In the genomic region with DNA sequence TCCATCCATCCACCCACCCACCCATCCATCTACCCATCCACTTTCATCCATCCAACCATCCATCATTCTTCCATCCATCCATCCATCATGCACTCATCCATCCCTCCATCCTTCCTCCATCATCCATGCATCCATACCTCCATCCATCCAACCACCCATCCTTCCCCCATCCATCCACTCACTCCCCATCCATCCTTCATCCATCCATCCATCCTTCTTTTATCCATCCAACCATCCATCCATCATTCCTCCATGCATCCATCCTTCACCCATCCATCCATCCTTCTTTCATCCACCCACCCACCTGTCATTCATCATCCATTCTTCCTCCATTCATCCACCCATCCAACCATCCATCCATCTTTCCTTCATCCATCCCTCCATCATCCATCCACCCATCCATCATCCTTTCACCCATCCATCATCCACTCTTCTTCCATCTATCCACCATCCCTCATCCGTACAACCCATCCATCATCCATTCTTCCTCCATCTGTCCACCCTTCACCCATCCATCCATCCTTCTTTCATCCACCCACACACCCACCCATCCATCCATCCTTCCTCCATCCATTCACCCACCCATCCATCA, we compare ENCODE assay signal across 24 cellular contexts.
DNase-seq lines count a peak whose midpoint lies in the region; ATAC-seq, FAIRE-seq and TF ChIP-seq lines count a peak whose summit lies in the region.
"Had no signal": no experiment of that assay in that cellular context is flagged by ENCODE, and none has a peak within 500 bp of the region (broad histone marks: within the 10 kb centered on the region; RNA-seq: fewer than 3 reads in every experiment).

No MANE protein-coding gene starts in this region.

- H3K4me3 ChIP-seq in K562 (no peak overlapping the region), iPS-18c (ENCODE audit: insufficient read depth, low read depth, low read length) (peak overlapping the region; percentile 15; the same call in 1 of the 2 replicates)
- H3K4me3 ChIP-seq: GM23248 had no signal

- no peak for TF ChIP-seq CTCF in K562 (IDR thresholded peaks at IDR 0.05 in 2 of 3, conservative IDR thresholded peaks at IDR 0.05 in 1 of 3; ENCODE audit: insufficient read depth in 2 of 3, low read depth in 1 of 3, low read length in 3 of 3)

- no peak overlapping the region for H3K9ac ChIP-seq in K562 (ENCODE audit: insufficient read depth in 1 of 2, low read depth in 2 of 2, low read length in 2 of 2)
- H3K9ac ChIP-seq: GM23248 had no signal

- TF ChIP-seq RAD21 in K562 (CRISPR knock-in tag; conservative IDR thresholded peaks at IDR 0.05 in 1 of 2, IDR thresholded peaks at IDR 0.05 in 1 of 2): no peak

- no peaks in the 10 kb centered on the region; a peak in 1 of 5 replicates for H3K4me1 ChIP-seq in K562 (replicated peaks in 1 of 2; ENCODE audit: control insufficient read depth in 2 of 2, insufficient read depth in 2 of 2, low read length in 2 of 2)
- H3K4me1 ChIP-seq: BE2C had no signal

- no TSS peak for BruUV-seq in K562 (replicated peaks; lab: Mats Ljungman, UMichigan)

- TF ChIP-seq EP300 in K562 (IDR thresholded peaks at IDR 0.05; ENCODE audit: low read length): no peak

- no peaks in the 10 kb centered on the region for H3K9me1 ChIP-seq in K562 (ENCODE audit: control insufficient read depth, insufficient read depth, low read length)

- FAIRE-seq in K562 (lab: Jason Lieb, UNC): no peak
- FAIRE-seq: A204.1, GM12891, GM18507, H54, HTR-8/SVneo had no signal

- no peaks in the 10 kb centered on the region for H3K36me3 Mint-ChIP-seq in effector memory CD8-positive, alpha-beta T cell (ENCODE audit: insufficient read depth)
- H3K36me3 Mint-ChIP-seq: CD4-positive, CD25-positive, alpha-beta regulatory T cell; CD8-positive, alpha-beta memory T cell had no signal

- H3K9me3 ChIP-seq in K562 (replicated peaks; ENCODE audit: control insufficient read depth, insufficient read depth, low read depth, low read length): no peaks in the 10 kb centered on the region; the same call in 1 of the 2 replicates
- peaks cover 46% of the 10 kb centered on the region for H3K9me3 ChIP-seq in iPS-18c (ENCODE audit: control insufficient read depth, insufficient read depth, low read length)
- H3K9me3 ChIP-seq: BE2C had no signal

- H3K36me3 ChIP-seq in K562 (ENCODE audit: control insufficient read depth, insufficient read depth, low read length): no peaks in the 10 kb centered on the region
- H3K36me3 ChIP-seq: BE2C had no signal

- no peak for ATAC-seq in K562
- ATAC-seq in effector memory CD8-positive, alpha-beta T cell (replicated peaks): no peak

- DNase-seq in HEK293T (ENCODE audit: extremely low spot score) (no peak), K562 (ENCODE audit: extremely low read depth in 1 of 4, low spot score in 3 of 4) (no peak), foreskin melanocyte (no peak), amniotic stem cell (lab: John Stamatoyannopoulos, UW) (no peak)
- no peak for DNase-seq in effector memory CD8-positive, alpha-beta T cell
- DNase-seq: ACHN; BE2C; C1 segment of cervical spinal cord; CD4-positive, CD25-positive, alpha-beta regulatory T cell; CD8-positive, alpha-beta memory T cell; COR-L47; DMS 273 treated with DMSO at 0.1 percent for 48 hours; DMS53; DND-41; EL; GM23248; HCEC 1CT had no signal

- H3K4me3 Mint-ChIP-seq in effector memory CD8-positive, alpha-beta T cell: no peak overlapping the region
- H3K4me3 Mint-ChIP-seq: CD4-positive, CD25-positive, alpha-beta regulatory T cell; CD8-positive, alpha-beta memory T cell; IgD-negative memory B cell had no signal

- H3K27ac Mint-ChIP-seq in effector memory CD8-positive, alpha-beta T cell: no peak overlapping the region
- H3K27ac Mint-ChIP-seq: CD4-positive, CD25-positive, alpha-beta regulatory T cell; CD8-positive, alpha-beta memory T cell; IgD-negative memory B cell had no signal

- CTCF ChIA-PET in HEK293T (lab: Yijun Ruan, JAX): no interaction called here
- CTCF ChIA-PET in K562 (lab: Yijun Ruan, JAX; ENCODE audit: low intra/inter-chr PET ratio): no interaction called here

- H3K79me2 ChIP-seq in K562 (ENCODE audit: control insufficient read depth, insufficient read depth, low read length): no peaks in the 10 kb centered on the region

- POLR2A ChIA-PET in HEK293T (lab: Yijun Ruan, JAX) (no interaction called here), K562 (lab: Yijun Ruan, JAX) (no interaction called here)

- intact Hi-C loops in K562 (cut with micrococcal nuclease): no loop called here

- H3K27me3 ChIP-seq in K562 (ENCODE audit: control insufficient read depth in 2 of 2, insufficient read depth in 2 of 2, low read length in 2 of 2): peaks cover 22 to 38% of the 10 kb centered on the region in 2 experiments
- H3K27me3 ChIP-seq: BE2C had no signal

- TF ChIP-seq POLR2A in K562 (conservative IDR thresholded peaks at IDR 0.05): no peak

- no peak overlapping the region for H3K27ac ChIP-seq in K562 (ENCODE audit: extremely low read depth, low read depth, low read length)
- H3K27ac ChIP-seq: GM23248 had no signal

- H3K4me1 Mint-ChIP-seq in effector memory CD8-positive, alpha-beta T cell (ENCODE audit: low read depth in 2 of 2): peaks cover 0 to 3% of the 10 kb centered on the region in 2 donors
- H3K4me1 Mint-ChIP-seq: IgD-negative memory B cell had no signal

- H3K27me3 Mint-ChIP-seq in effector memory CD8-positive, alpha-beta T cell: peaks cover 7 to 17% of the 10 kb centered on the region in 2 donors
- H3K27me3 Mint-ChIP-seq: IgD-negative memory B cell had no signal

- H3K9me3 Mint-ChIP-seq in effector memory CD8-positive, alpha-beta T cell: peaks cover 13 to 28% of the 10 kb centered on the region in 2 donors

- no peaks in the 10 kb centered on the region; the same call in 1 of the 2 replicates for H4K20me1 ChIP-seq in K562 (replicated peaks; ENCODE audit: control insufficient read depth, insufficient read depth, low read length)

- no peak overlapping the region for H2AFZ ChIP-seq in K562 (ENCODE audit: low read depth, low read length)
- H2AFZ ChIP-seq: GM23248 had no signal

- H3K4me2 ChIP-seq in K562 (ENCODE audit: insufficient read depth, low read length): no peak overlapping the region

- in situ Hi-C loops in K562 (cut with MboI): no loop called here

- WGBS in K562 (ENCODE audit: insufficient coverage, low coverage, missing lambda C conversion rate): 0% methylated on average over 1 of the region's 1 CpG

TF ChIP-seq in HEK293T, 16 proteins besides CTCF, POLR2A, EP300 and RAD21:
- TF ChIP-seq ARNT (IDR thresholded peaks at IDR 0.05) (no peak), FOXM1 (IDR thresholded peaks at IDR 0.05; ENCODE audit: borderline replicate concordance) (no peak), ZNF384 (IDR thresholded peaks at IDR 0.05) (no peak), FOXK2 (IDR thresholded peaks at IDR 0.05) (no peak)
- TF ChIP-seq, protein P1, sequence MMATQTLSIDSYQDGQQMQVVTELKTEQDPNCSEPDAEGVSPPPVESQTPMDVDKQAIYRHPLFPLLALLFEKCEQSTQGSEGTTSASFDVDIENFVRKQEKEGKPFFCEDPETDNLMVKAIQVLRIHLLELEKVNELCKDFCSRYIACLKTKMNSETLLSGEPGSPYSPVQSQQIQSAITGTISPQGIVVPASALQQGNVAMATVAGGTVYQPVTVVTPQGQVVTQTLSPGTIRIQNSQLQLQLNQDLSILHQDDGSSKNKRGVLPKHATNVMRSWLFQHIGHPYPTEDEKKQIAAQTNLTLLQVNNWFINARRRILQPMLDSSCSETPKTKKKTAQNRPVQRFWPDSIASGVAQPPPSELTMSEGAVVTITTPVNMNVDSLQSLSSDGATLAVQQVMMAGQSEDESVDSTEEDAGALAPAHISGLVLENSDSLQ (IDR thresholded peaks at IDR 0.05): peak; percentile 33; the same call in 1 of the 2 replicates

TF ChIP-seq in K562, 482 proteins besides CTCF, POLR2A, EP300 and RAD21 (continues in another document):
- no peak for TF ChIP-seq ZNF518B (CRISPR knock-in tag; IDR thresholded peaks at IDR 0.05)
- no peak for TF ChIP-seq ELF4 (CRISPR knock-in tag; IDR thresholded peaks at IDR 0.05)
- TF ChIP-seq MTA1 (IDR thresholded peaks at IDR 0.05; ENCODE audit: borderline replicate concordance): 0 out of 2 replicates have a peak, but pooled peaks have one; percentile 10
- TF ChIP-seq TRIM24 (IDR thresholded peaks at IDR 0.05): no peak
- TF ChIP-seq CREBBP (IDR thresholded peaks at IDR 0.05; ENCODE audit: low read depth, low read length): peak; percentile 64
